In genomic region chr2:27954771-27955384, GRCh38 we compare ENCODE assay signal across 8 cellular contexts.
DNase-seq lines count a peak whose midpoint lies in the region; ATAC-seq and TF ChIP-seq lines count a peak whose summit lies in the region.

No MANE protein-coding gene starts in this region.

- H3K9me3 ChIP-seq in left ventricle myocardium inferior (replicated peaks) (peaks cover 6% of the 10 kb centered on the region), skeletal muscle satellite cell (replicated peaks; ENCODE audit: low read length) (no peaks in the 10 kb centered on the region)

- intact Hi-C loops in left ventricle myocardium inferior (cut with micrococcal nuclease): no loop called here

- no CpG with 5 or more reads among the region's 2 CpGs for WGBS in mesendoderm (ENCODE audit: extremely low coverage, insufficient coverage, low lambda C conversion rate)

- H3K36me3 ChIP-seq in left ventricle myocardium inferior: no peaks in the 10 kb centered on the region
- no peaks in the 10 kb centered on the region for H3K36me3 ChIP-seq in skeletal muscle satellite cell (ENCODE audit: insufficient read depth, low read length)
- H3K36me3 ChIP-seq in mesendoderm (ENCODE audit: control insufficient read depth, insufficient read depth, low read length): no peaks in the 10 kb centered on the region

- H3K18ac ChIP-seq in mesendoderm (ENCODE audit: low read length): no peak overlapping the region

- no peak overlapping the region for H2BK120ac ChIP-seq in mesendoderm (ENCODE audit: low read depth, low read length)

- ATAC-seq in GM18498 (IDR thresholded peaks at IDR 0.05; ENCODE audit: unreplicated experiment): peak; percentile 56
- no peak for ATAC-seq in GM21515 (IDR thresholded peaks at IDR 0.05; ENCODE audit: unreplicated experiment)

- H3K4ac ChIP-seq in mesendoderm (ENCODE audit: low read depth, low read length): no peak overlapping the region

- no peak overlapping the region for H2BK5ac ChIP-seq in mesendoderm (ENCODE audit: low read length)

- H2AK5ac ChIP-seq in mesendoderm (ENCODE audit: low read length): no peak overlapping the region

- H3K4me2 ChIP-seq in skeletal muscle satellite cell (ENCODE audit: low read length): peak overlapping the region; percentile 55
- no peak overlapping the region for H3K4me2 ChIP-seq in mesendoderm (ENCODE audit: low read length)

- H3K27me3 ChIP-seq in left ventricle myocardium inferior (ENCODE audit: low read depth) (no peaks in the 10 kb centered on the region), skeletal muscle satellite cell (ENCODE audit: control insufficient read depth, insufficient read depth, low read length) (no peaks in the 10 kb centered on the region), mesendoderm (ENCODE audit: insufficient read depth, low read length, poor library complexity) (no peaks in the 10 kb centered on the region)

- H3K4me3 ChIP-seq in left ventricle myocardium inferior: no peak overlapping the region
- H3K4me3 ChIP-seq in skeletal muscle satellite cell (ENCODE audit: low read length): peak overlapping the region; percentile 20
- no peak overlapping the region for H3K4me3 ChIP-seq in mesendoderm (ENCODE audit: low read length)

- H3K4me3 Mint-ChIP-seq in activated naive CD8-positive, alpha-beta T cell: peak overlapping the region; percentile 12

- peaks cover 12% of the 10 kb centered on the region for H3K36me3 Mint-ChIP-seq in activated naive CD8-positive, alpha-beta T cell

- H3K27me3 Mint-ChIP-seq in activated naive CD8-positive, alpha-beta T cell: no peaks in the 10 kb centered on the region

- no peak overlapping the region for H3K23ac ChIP-seq in mesendoderm (ENCODE audit: low read length)

- peaks cover 60% of the 10 kb centered on the region for H3K4me1 ChIP-seq in left ventricle myocardium inferior
- peaks cover 62% of the 10 kb centered on the region for H3K4me1 ChIP-seq in skeletal muscle satellite cell (ENCODE audit: control insufficient read depth, insufficient read depth, low read length)
- no peaks in the 10 kb centered on the region for H3K4me1 ChIP-seq in mesendoderm (ENCODE audit: control insufficient read depth, low read depth, low read length)

- no peaks in the 10 kb centered on the region for H3K79me1 ChIP-seq in mesendoderm (ENCODE audit: low read length)

- H3K4me1 Mint-ChIP-seq in activated naive CD8-positive, alpha-beta T cell (ENCODE audit: low read depth): peaks cover 63% of the 10 kb centered on the region

- TF ChIP-seq CTCF in left ventricle myocardium inferior (IDR thresholded peaks at IDR 0.05; ENCODE audit: borderline replicate concordance): peak; percentile 52

- H3K56ac ChIP-seq in mesendoderm (ENCODE audit: low read length): no peak overlapping the region

- no peaks in the 10 kb centered on the region for H3K9me3 Mint-ChIP-seq in activated naive CD8-positive, alpha-beta T cell (ENCODE audit: low read depth)

- no peak overlapping the region for H4K8ac ChIP-seq in mesendoderm (ENCODE audit: low read depth, low read length)

- no peak overlapping the region for H4K5ac ChIP-seq in mesendoderm (ENCODE audit: low read length)

- H2BK15ac ChIP-seq in mesendoderm (replicated peaks; ENCODE audit: low read depth): no peak overlapping the region

- H3K79me2 ChIP-seq in mesendoderm (ENCODE audit: control insufficient read depth, insufficient read depth, low read length): no peaks in the 10 kb centered on the region

- DNase-seq in A172 (ENCODE audit: low spot score): peak; percentile 96
- peak; percentile 96 for DNase-seq in NOMO-1 treated with dmso at 0.1 percent for 144 hours (lab: John Stamatoyannopoulos, UW; ENCODE audit: unreplicated experiment)
- no peak for DNase-seq in left ventricle myocardium inferior
- DNase-seq in mesendoderm: no peak

- H3K9ac ChIP-seq in skeletal muscle satellite cell (ENCODE audit: low read depth, low read length) (peak overlapping the region; percentile 67), mesendoderm (ENCODE audit: low read length) (no peak overlapping the region)

- H3K27ac ChIP-seq in left ventricle myocardium inferior (replicated peaks) (peak overlapping the region; percentile 68), mesendoderm (ENCODE audit: low read depth, low read length) (no peak overlapping the region)

- peak overlapping the region; percentile 85 for H3K27ac Mint-ChIP-seq in activated naive CD8-positive, alpha-beta T cell

Comparison
In these comparisons a context has a peak if more than half of its experiments do, and no peak if none do; other contexts are left out.
1. DNase-seq: peak in A172 (single experiment) and NOMO-1 treated with dmso at 0.1 percent for 144 hours (single experiment); none in left ventricle myocardium inferior (single experiment) and mesendoderm (single experiment).